Comparison of ENCODE assay signal across 9 cellular contexts in genomic region chr1:36304970-36305914, GRCh38. TPM values are rescaled to one million over a fixed set of nuclear protein-coding genes. Genes with fewer than 3 reads are reported as not detected.
DNase-seq lines count a peak whose midpoint lies in the region; ATAC-seq and TF ChIP-seq lines count a peak whose summit lies in the region.
"Had no signal": no experiment of that assay in that cellular context is flagged by ENCODE, and none has a peak within 500 bp of the region (broad histone marks: within the 10 kb centered on the region; RNA-seq: fewer than 3 reads in every experiment).

No MANE protein-coding gene starts in this region.

- no peaks in the 10 kb centered on the region for H3K9me3 ChIP-seq in HCT116 (ENCODE audit: control insufficient read depth in 1 of 2, insufficient read depth in 1 of 2, low read depth in 1 of 2, low read length in 2 of 2)
- H3K9me3 ChIP-seq in iPS-15b (ENCODE audit: control insufficient read depth, insufficient read depth, low read length): no peaks in the 10 kb centered on the region
- no peaks in the 10 kb centered on the region for H3K9me3 ChIP-seq in uterus

- peaks cover 8 to 28% of the 10 kb centered on the region in 2 experiments; a peak in 3 of 4 replicates for H3K4me1 ChIP-seq in HCT116 (ENCODE audit: control insufficient read depth in 1 of 2, insufficient read depth in 2 of 2, low read length in 2 of 2)
- peaks cover 3% of the 10 kb centered on the region for H3K4me1 ChIP-seq in iPS-15b (ENCODE audit: control insufficient read depth, insufficient read depth, low read length)
- H3K4me1 ChIP-seq in uterus: peaks cover 0 to 16% of the 10 kb centered on the region in 2 donors

- H3K27me3 ChIP-seq in HCT116 (ENCODE audit: insufficient read depth, low read length) (no peaks in the 10 kb centered on the region), iPS-15b (ENCODE audit: control insufficient read depth, insufficient read depth, low read length) (no peaks in the 10 kb centered on the region), uterus (no peaks in the 10 kb centered on the region)

- peak overlapping the region; percentile 93 for H3K4me3 Mint-ChIP-seq in activated CD8-positive, alpha-beta T cell treated with anti-CD3 and anti-CD28 coated beads for 36 hours

- no TSS peak for BruUV-seq in HCT116 (replicated peaks; lab: Mats Ljungman, UMichigan)

- H3K9me3 Mint-ChIP-seq in activated CD8-positive, alpha-beta T cell treated with anti-CD3 and anti-CD28 coated beads for 36 hours: no peaks in the 10 kb centered on the region

- peak overlapping the region; percentile 78 for H3K27ac Mint-ChIP-seq in activated CD8-positive, alpha-beta T cell treated with anti-CD3 and anti-CD28 coated beads for 36 hours

- TF ChIP-seq RAD21 in HCT116 (IDR thresholded peaks at IDR 0.05; ENCODE audit: low read depth): no peak

- TF ChIP-seq CTCF in HCT116 (IDR thresholded peaks at IDR 0.05 in 2 of 3, conservative IDR thresholded peaks at IDR 0.05 in 1 of 3; ENCODE audit: borderline replicate concordance in 1 of 3, insufficient read depth in 1 of 3, low read depth in 2 of 3, low read length in 2 of 3) (no peak), uterus (IDR thresholded peaks at IDR 0.05) (no peak)
- TF ChIP-seq CTCF in activated CD8-positive, alpha-beta T cell treated with anti-CD3 and anti-CD28 coated beads for 36 hours (IDR thresholded peaks at IDR 0.05): no peak

- H3K9ac ChIP-seq in HCT116 (ENCODE audit: low read length) (peak overlapping the region; percentile 63; the same call in 1 of the 2 replicates), iPS-15b (ENCODE audit: low read depth, low read length) (peak overlapping the region; percentile 49)

- TF ChIP-seq POLR2A in HCT116 (IDR thresholded peaks at IDR 0.05; ENCODE audit: borderline replicate concordance, extremely low read depth, insufficient read depth, insufficient read length) (no peak), uterus (IDR thresholded peaks at IDR 0.05) (no peak)

- peaks cover 22% of the 10 kb centered on the region; the same call in 1 of the 2 replicates for H3K79me2 ChIP-seq in HCT116 (ENCODE audit: insufficient read depth, low read length)

- no peak overlapping the region for H2AFZ ChIP-seq in HCT116 (ENCODE audit: low read depth, low read length, poor library complexity, severe bottlenecking)

- CTCF ChIA-PET in HCT116 (lab: Charles Lee): no interaction called here
- CTCF ChIA-PET in activated CD8-positive, alpha-beta T cell treated with anti-CD3 and anti-CD28 coated beads for 36 hours (lab: Charles Lee): interaction anchor here (1.3 to 3.1 kb wide), 5 partner anchors 13 to 156 kb away, joined by 3 to 10 read pairs (median 5); partner anchors contain the start of gene TRAPPC3

- peaks cover 39% of the 10 kb centered on the region for H3K4me1 Mint-ChIP-seq in activated CD8-positive, alpha-beta T cell treated with anti-CD3 and anti-CD28 coated beads for 36 hours (ENCODE audit: low read depth)

- intact Hi-C loops in HCT116 (cut with micrococcal nuclease): no loop called here
- intact Hi-C loops in activated CD8-positive, alpha-beta T cell treated with anti-CD3 and anti-CD28 coated beads for 36 hours (cut with micrococcal nuclease): no loop called here
- intact Hi-C loops in uterus (cut with DNase I; ENCODE audit: low total_unique reads): no loop called here

- H4K20me1 ChIP-seq in HCT116 (ENCODE audit: insufficient read depth): no peaks in the 10 kb centered on the region

- no peak for ATAC-seq in HCT116
- peak; percentile 14 for ATAC-seq in activated CD8-positive, alpha-beta T cell treated with anti-CD3 and anti-CD28 coated beads for 36 hours

- peak overlapping the region; percentile 81 for H3K27ac ChIP-seq in HCT116 (ENCODE audit: low read depth, low read length)
- peak overlapping the region in 1 of 2 donors; percentile 78 for H3K27ac ChIP-seq in uterus

- peaks cover 40% of the 10 kb centered on the region for H3K36me3 Mint-ChIP-seq in activated CD8-positive, alpha-beta T cell treated with anti-CD3 and anti-CD28 coated beads for 36 hours (ENCODE audit: low read depth)

- H3K4me3 ChIP-seq in HCT116 (replicated peaks in 1 of 2; ENCODE audit: low read depth in 1 of 2, low read length in 2 of 2) (no peak overlapping the region), iPS-15b (ENCODE audit: low read depth, low read length) (peak overlapping the region; percentile 40), uterus (no peak overlapping the region)

- H3K27me3 Mint-ChIP-seq in activated CD8-positive, alpha-beta T cell treated with anti-CD3 and anti-CD28 coated beads for 36 hours: no peaks in the 10 kb centered on the region

- POLR2A ChIA-PET in HCT116 (lab: Charles Lee): interaction anchor here (0.6 to 2.0 kb wide), 2 partner anchors 21 to 81 kb away, joined by 3 to 12 read pairs; no protein-coding TSS in a partner anchor
- POLR2A ChIA-PET in activated CD8-positive, alpha-beta T cell treated with anti-CD3 and anti-CD28 coated beads for 36 hours (lab: Charles Lee): interaction anchor here (0.9 to 10.3 kb wide), 8 partner anchors 11 to 157 kb away, joined by 3 to 89 read pairs (median 6); partner anchors contain the start of genes EVA1B and THRAP3

- no peaks in the 10 kb centered on the region for H3K9me2 ChIP-seq in HCT116 (ENCODE audit: insufficient read depth)

- RAD21 ChIA-PET in HCT116 (lab: Charles Lee; ENCODE audit: low non-redundant PET in 1 of 2, low total read pairs in 2 of 2, uncharacterized antibody in 2 of 2, unreplicated experiment in 2 of 2): no interaction called here

- H3K36me3 ChIP-seq in HCT116 (ENCODE audit: control insufficient read depth in 1 of 2, insufficient read depth in 2 of 2, low read length in 2 of 2): peaks cover 39 to 40% of the 10 kb centered on the region in 2 experiments
- H3K36me3 ChIP-seq in iPS-15b (ENCODE audit: control insufficient read depth, insufficient read depth, low read length): peaks cover 34% of the 10 kb centered on the region
- no peaks in the 10 kb centered on the region for H3K36me3 ChIP-seq in uterus

- H3K4me2 ChIP-seq in HCT116 (ENCODE audit: low read length): peak overlapping the region; percentile 82

- DNase-seq in HCT116 (ENCODE audit: low read depth, low spot score) (no peak), NCI-H446 treated with DMSO at 0.1 percent for 48 hours (lab: John Stamatoyannopoulos, UW) (no peak), uterus (no peak), COLO668 (lab: John Stamatoyannopoulos, UW; ENCODE audit: unreplicated experiment) (no peak), NAMALWA (ENCODE audit: low spot score) (no peak)
- DNase-seq in activated CD8-positive, alpha-beta T cell treated with anti-CD3 and anti-CD28 coated beads for 36 hours: peak; percentile 76
- DNase-seq in stimulated activated CD4-positive, alpha-beta T cell treated with anti-CD3 and anti-CD28 coated beads, Interleukin-1b, Interleukin-23, amount 100 ng/mL, for 48 hours: peak; percentile 74
- DNase-seq: NCI-H187 had no signal

TF ChIP-seq in HCT116, 20 proteins besides CTCF, POLR2A, EP300 and RAD21:
- TF ChIP-seq EZH2 (IDR thresholded peaks at IDR 0.05) (no peak), ATF3 (IDR thresholded peaks at IDR 0.05) (no peak), EZH2phosphoT487 (IDR thresholded peaks at IDR 0.05; ENCODE audit: borderline replicate concordance) (no peak), JUND (IDR thresholded peaks at IDR 0.05) (no peak), EGR1 (IDR thresholded peaks at IDR 0.05; ENCODE audit: low read depth) (no peak), REST (IDR thresholded peaks at IDR 0.05; ENCODE audit: low read depth) (no peak), YY1 (IDR thresholded peaks at IDR 0.05; ENCODE audit: extremely low read depth, insufficient replicate concordance, low read depth, low read length) (no peak), FOSL1 (IDR thresholded peaks at IDR 0.05; ENCODE audit: low read depth) (no peak), POLR2AphosphoS5 (IDR thresholded peaks at IDR 0.05; ENCODE audit: low read depth, low read length) (no peak), ZFX (IDR thresholded peaks at IDR 0.05) (no peak), CEBPB (IDR thresholded peaks at IDR 0.05; ENCODE audit: low read depth) (no peak), SIN3A (IDR thresholded peaks at IDR 0.05; ENCODE audit: low read depth) (no peak), ZNF274 (IDR thresholded peaks at IDR 0.05; ENCODE audit: low read depth, low read length) (no peak)

RNA-seq across cellular contexts. Expression of gene SH3D21, which starts 0.9 kb away (rescaled TPM):
- total RNA-seq in HCT116 (2021; ENCODE audit: unreplicated experiment): 9.3 TPM
- polyA plus RNA-seq in HCT116 (2012): 5.4 and 6.9 TPM in 2 replicates
- total RNA-seq in activated CD8-positive, alpha-beta T cell treated with anti-CD3 and anti-CD28 coated beads for 36 hours: 10 to 100 TPM; 17.8 to 21.0 TPM
- total RNA-seq in uterus: 10 to 100 TPM in 2 of 4 donors, not detected in 2; 11.3 to 11.8 TPM

RNA-seq across cellular contexts. Expression of gene EVA1B, which starts 18.2 kb away (rescaled TPM):
- total RNA-seq in HCT116 (2021; ENCODE audit: unreplicated experiment): 25.1 TPM
- 31.1 and 33.3 TPM in 2 replicates for polyA plus RNA-seq in HCT116 (2012)
- total RNA-seq in activated CD8-positive, alpha-beta T cell treated with anti-CD3 and anti-CD28 coated beads for 36 hours: 1 to 10 TPM; 5.8 to 6.5 TPM
- 100 to 1,000 TPM in 1 of 4 donors, 10 to 100 TPM in 3; 20.9 to 122 (median 62.4) TPM for total RNA-seq in uterus

Comparison
In these comparisons a context has a peak if more than half of its experiments do, and no peak if none do; other contexts are left out.
1. DNase-seq: peak in activated CD8-positive, alpha-beta T cell treated with anti-CD3 and anti-CD28 coated beads for 36 hours (single experiment) and stimulated activated CD4-positive, alpha-beta T cell treated with anti-CD3 and anti-CD28 coated beads, Interleukin-1b, Interleukin-23, amount 100 ng/mL, for 48 hours (single experiment); none in HCT116 (single experiment), NCI-H446 treated with DMSO at 0.1 percent for 48 hours (single experiment), uterus (0 of 2), COLO668 (single experiment) and NAMALWA (single experiment).